Comparison of ENCODE assay signal across 18 cellular contexts in the genomic region with DNA sequence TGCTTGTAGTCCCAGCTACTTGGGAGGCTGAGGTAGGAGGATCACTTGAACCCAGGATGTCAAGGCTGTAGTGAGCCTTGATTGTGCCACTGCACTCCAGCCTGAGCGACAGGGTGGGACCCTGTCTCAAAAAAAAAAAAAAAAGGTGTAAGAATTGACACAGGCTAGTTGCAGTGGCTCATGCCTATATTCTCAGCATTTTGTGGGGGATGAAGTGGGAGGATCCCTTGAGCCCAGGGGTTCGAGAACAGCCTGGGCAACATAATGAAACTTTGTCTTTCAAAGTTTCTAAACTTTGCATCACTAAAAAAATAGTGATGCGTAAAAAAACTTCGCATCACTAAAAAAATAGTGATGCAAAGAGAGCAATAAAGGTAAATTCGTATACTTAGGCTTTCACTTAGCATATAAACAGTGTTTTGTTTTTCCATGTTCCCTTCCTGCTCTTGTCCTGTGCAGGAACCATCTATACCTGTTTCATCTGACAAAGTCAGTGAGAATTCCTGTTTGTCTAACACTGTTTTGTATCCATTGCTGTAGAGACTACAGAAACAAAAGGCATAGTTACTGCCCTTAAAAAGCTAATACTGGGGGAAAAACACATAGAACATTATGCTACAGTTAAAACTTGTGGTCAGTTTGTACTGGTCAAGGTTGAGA. TPM values are rescaled to one million over a fixed set of nuclear protein-coding genes. Genes with fewer than 3 reads are reported as not detected.
A peak's percentile ranks its signal among the peaks of the same experiment; 100 is the strongest.
DNase-seq lines count a peak whose midpoint lies in the region; ATAC-seq and TF ChIP-seq lines count a peak whose summit lies in the region.
"Had no signal": no experiment of that assay in that cellular context is flagged by ENCODE, and none has a peak within 500 bp of the region (broad histone marks: within the 10 kb centered on the region; RNA-seq: fewer than 3 reads in every experiment).

No MANE protein-coding gene starts in this region.

- no peak for DNase-seq in CD4-positive, alpha-beta T cell
- DNase-seq in breast epithelium (ENCODE audit: low spot score in 2 of 2) (no peak), mesothelial cell of epicardium (ENCODE audit: low spot score in 2 of 2, unreplicated experiment in 2 of 2) (no peak), RPMI8226 (no peak), NCI-H1105 (lab: John Stamatoyannopoulos, UW) (no peak), A673 (ENCODE audit: low spot score) (no peak)
- no peak for DNase-seq in stimulated activated naive CD8-positive, alpha-beta T cell treated with anti-CD3 and anti-CD28 coated beads, Interleukin-15, amount 100 ng/mL, for 72 hours
- DNase-seq: activated CD4-positive, alpha-beta T cell treated with anti-CD3 and anti-CD28 coated beads, Interleukin-2, amount 50 U/mL, for 4 hours; activated effector memory CD4-positive, alpha-beta T cell treated with anti-CD3 and anti-CD28 coated beads, Interleukin-2, amount 50 U/mL, for 16 hours; left ventricle myocardium inferior; NCI-H1417; retina; SHP77 treated with DMSO at 0.1 percent for 48 hours; T1000 had no signal

- POLR2A ChIA-PET in CD4-positive, alpha-beta T cell (lab: Charles Lee), result interaction anchor here (0.7 to 1.3 kb wide), 3 partner anchors 15 to 37 kb away, joined by 3 to 5 read pairs (median 3); no protein-coding TSS in a partner anchor
- POLR2A ChIA-PET in A673 (lab: Charles Lee; ENCODE audit: low non-redundant PET), result interaction anchor here (0.6 kb wide), 1 partner anchor 30 kb away, joined by 7 read pairs; no protein-coding TSS in a partner anchor

- H3K9me3 ChIP-seq in CD4-positive, alpha-beta T cell (ENCODE audit: control insufficient read depth, low read length), result no peaks in the 10 kb centered on the region
- no peaks in the 10 kb centered on the region for H3K9me3 ChIP-seq in HUES64 (ENCODE audit: insufficient read depth, low read depth, low read length)
- H3K9me3 ChIP-seq in breast epithelium, result no peaks in the 10 kb centered on the region
- no peaks in the 10 kb centered on the region for H3K9me3 ChIP-seq in A673 (ENCODE audit: low read depth, low read length, poor library complexity, severe bottlenecking)
- H3K9me3 ChIP-seq: left ventricle myocardium inferior had no signal

- H3K9ac ChIP-seq in HUES64 (ENCODE audit: low read depth, low read length), result peak overlapping the region; percentile 1; the same call in 1 of the 2 replicates
- H3K9ac ChIP-seq: KMS-11 had no signal

- H3K36me3 ChIP-seq in HUES64 (ENCODE audit: insufficient read depth, low read length) (peaks cover 4% of the 10 kb centered on the region; the same call in 1 of the 2 replicates), breast epithelium (no peaks in the 10 kb centered on the region), A673 (ENCODE audit: insufficient read depth, low read length, poor library complexity, severe bottlenecking) (peaks cover 6% of the 10 kb centered on the region)

- intact Hi-C loops in CD4-positive, alpha-beta T cell (cut with DNase I, micrococcal nuclease), result no loop called here
- intact Hi-C loops in breast epithelium (cut with DNase I; ENCODE audit: low total_unique reads), result no loop called here
- intact Hi-C loops in A673 (cut with micrococcal nuclease; ENCODE audit: unreplicated experiment), result no loop called here

- H3K4me1 ChIP-seq in HUES64 (ENCODE audit: insufficient read depth, low read length) (peaks cover 32% of the 10 kb centered on the region), breast epithelium (no peaks in the 10 kb centered on the region), A673 (ENCODE audit: insufficient read depth, low read length, poor library complexity, severe bottlenecking) (peaks cover 5% of the 10 kb centered on the region)

- ATAC-seq in CD4-positive, alpha-beta T cell (ENCODE audit: poor library complexity), result no peak
- ATAC-seq in stimulated activated naive CD8-positive, alpha-beta T cell treated with anti-CD3 and anti-CD28 coated beads, Interleukin-15, amount 100 ng/mL, for 72 hours, result no peak

- no peak for TF ChIP-seq POLR2A in breast epithelium (IDR thresholded peaks at IDR 0.05)

- CTCF ChIA-PET in CD4-positive, alpha-beta T cell (lab: Charles Lee), result interaction anchor here (4.8 kb wide), 1 partner anchor 73 kb away, joined by 15 read pairs; no protein-coding TSS in a partner anchor
- CTCF ChIA-PET in A673 (lab: Charles Lee), result interaction anchor here (0.5 kb wide), 1 partner anchor 60 kb away, joined by 13 read pairs; no protein-coding TSS in a partner anchor

- 55% methylated on average over 5 of the region's 5 CpGs for WGBS in HUES64

- no peaks in the 10 kb centered on the region for H3K9me3 Mint-ChIP-seq in CD4-positive, alpha-beta T cell
- no peaks in the 10 kb centered on the region for H3K9me3 Mint-ChIP-seq in mesothelial cell of epicardium
- H3K9me3 Mint-ChIP-seq in stimulated activated naive CD8-positive, alpha-beta T cell treated with anti-CD3 and anti-CD28 coated beads, Interleukin-15, amount 100 ng/mL, for 72 hours, result no peaks in the 10 kb centered on the region

- H3K4me3 ChIP-seq in HUES64 (ENCODE audit: low read length), result peak overlapping the region; percentile 8; the same call in 1 of the 2 replicates
- no peak overlapping the region for H3K4me3 ChIP-seq in breast epithelium
- H3K4me3 ChIP-seq in A673 (ENCODE audit: low read depth, low read length, poor library complexity, severe bottlenecking), result no peak overlapping the region
- H3K4me3 ChIP-seq: coronary artery, hepatocyte, left ventricle myocardium inferior had no signal

- no peak overlapping the region for H3K4me3 Mint-ChIP-seq in CD4-positive, alpha-beta T cell
- no peak overlapping the region for H3K4me3 Mint-ChIP-seq in mesothelial cell of epicardium
- no peak overlapping the region for H3K4me3 Mint-ChIP-seq in stimulated activated naive CD8-positive, alpha-beta T cell treated with anti-CD3 and anti-CD28 coated beads, Interleukin-15, amount 100 ng/mL, for 72 hours

- H3K27me3 Mint-ChIP-seq in CD4-positive, alpha-beta T cell, result no peaks in the 10 kb centered on the region
- H3K27me3 Mint-ChIP-seq in mesothelial cell of epicardium (ENCODE audit: low read depth), result no peaks in the 10 kb centered on the region
- H3K27me3 Mint-ChIP-seq in stimulated activated naive CD8-positive, alpha-beta T cell treated with anti-CD3 and anti-CD28 coated beads, Interleukin-15, amount 100 ng/mL, for 72 hours, result no peaks in the 10 kb centered on the region

- no peak for TF ChIP-seq CTCF in CD4-positive, alpha-beta T cell (IDR thresholded peaks at IDR 0.05)
- no peak for TF ChIP-seq CTCF in breast epithelium (IDR thresholded peaks at IDR 0.05)
- no peak for TF ChIP-seq CTCF in mesothelial cell of epicardium (IDR thresholded peaks at IDR 0.05; ENCODE audit: unreplicated experiment)
- TF ChIP-seq CTCF in A673 (conservative IDR thresholded peaks at IDR 0.05; ENCODE audit: low read depth, low read length), result no peak

- no peak overlapping the region for H3K27ac ChIP-seq in CD4-positive, alpha-beta T cell (ENCODE audit: low read depth, low read length)
- H3K27ac ChIP-seq in HUES64 (ENCODE audit: low read depth, low read length), result peak overlapping the region; percentile 94; the same call in 1 of the 2 replicates
- H3K27ac ChIP-seq in breast epithelium, result peak overlapping the region; percentile 8 to 58
- H3K27ac ChIP-seq in A673 (ENCODE audit: low read depth, low read length, poor library complexity, severe bottlenecking), result no peak overlapping the region
- H3K27ac ChIP-seq: KMS-11, left ventricle myocardium inferior had no signal

- BruUV-seq in A673 (replicated peaks; lab: Mats Ljungman, UMichigan), result no TSS peak

- peaks cover 42% of the 10 kb centered on the region for H3K36me3 Mint-ChIP-seq in CD4-positive, alpha-beta T cell (ENCODE audit: low read depth)
- peaks cover 3% of the 10 kb centered on the region for H3K36me3 Mint-ChIP-seq in mesothelial cell of epicardium

- H3K4me1 Mint-ChIP-seq in CD4-positive, alpha-beta T cell (ENCODE audit: low read depth), result peaks cover 52% of the 10 kb centered on the region
- peaks cover 19% of the 10 kb centered on the region for H3K4me1 Mint-ChIP-seq in mesothelial cell of epicardium
- H3K4me1 Mint-ChIP-seq in stimulated activated naive CD8-positive, alpha-beta T cell treated with anti-CD3 and anti-CD28 coated beads, Interleukin-15, amount 100 ng/mL, for 72 hours, result peaks cover 28% of the 10 kb centered on the region

- H3K27me3 ChIP-seq in CD4-positive, alpha-beta T cell (ENCODE audit: control insufficient read depth, insufficient read depth, low read length), result no peaks in the 10 kb centered on the region
- H3K27me3 ChIP-seq in HUES64 (ENCODE audit: insufficient read depth, low read length) (no peaks in the 10 kb centered on the region), breast epithelium (no peaks in the 10 kb centered on the region), A673 (replicated peaks; ENCODE audit: insufficient read depth, low read depth, low read length, poor library complexity) (no peaks in the 10 kb centered on the region)
- H3K27me3 ChIP-seq: hepatocyte had no signal

- H3K27ac Mint-ChIP-seq in CD4-positive, alpha-beta T cell, result peak overlapping the region; percentile 18
- H3K27ac Mint-ChIP-seq in mesothelial cell of epicardium, result peak overlapping the region; percentile 44
- no peak overlapping the region for H3K27ac Mint-ChIP-seq in stimulated activated naive CD8-positive, alpha-beta T cell treated with anti-CD3 and anti-CD28 coated beads, Interleukin-15, amount 100 ng/mL, for 72 hours

RNA-seq across cellular contexts. Expression of gene CTCF, which starts 32.1 kb away (rescaled TPM):
- 10 to 100 TPM; 43.8 to 46.4 TPM for total RNA-seq in CD4-positive, alpha-beta T cell
- polyA plus RNA-seq in HUES64 (2013, experiment 1 of 2), result 58.9 TPM
- 56.5 TPM for polyA plus RNA-seq in HUES64 (2013, experiment 2 of 2)
- total RNA-seq in breast epithelium, result 10 to 100 TPM; 27.8 to 51.7 (median 38.0) TPM
- 58.0 to 61.4 TPM (median 60.5 TPM) in 3 replicates for total RNA-seq in mesothelial cell of epicardium
- total RNA-seq in A673 (2021), result 68.6 and 74.7 TPM in 2 replicates

RNA-seq across cellular contexts. Expression of gene CARMIL2, which starts 50.6 kb away (rescaled TPM):
- 100 to 1,000 TPM; 147 to 148 TPM for total RNA-seq in CD4-positive, alpha-beta T cell
- 12.9 TPM for polyA plus RNA-seq in HUES64 (2013, experiment 1 of 2)
- 13.6 TPM for polyA plus RNA-seq in HUES64 (2013, experiment 2 of 2)
- total RNA-seq in breast epithelium (1 to 10 TPM in 2 of 3 donors, under 1 TPM in 1; 0.96 to 2.3 (median 1.6) TPM), mesothelial cell of epicardium (6.7 to 10.2 TPM (median 8.0 TPM) in 3 replicates), A673 (2021) (4.4 and 9.5 TPM in 2 replicates)

Comparison
In these comparisons a context has a peak if more than half of its experiments do, and no peak if none do; other contexts are left out.
1. H3K27ac ChIP-seq: peak in HUES64 (single experiment) and breast epithelium (2 of 2); none in CD4-positive, alpha-beta T cell (single experiment) and A673 (single experiment).
2. H3K27ac Mint-ChIP-seq: peak in CD4-positive, alpha-beta T cell (single experiment) and mesothelial cell of epicardium (single experiment); none in stimulated activated naive CD8-positive, alpha-beta T cell treated with anti-CD3 and anti-CD28 coated beads, Interleukin-15, amount 100 ng/mL, for 72 hours (0 of 2).
3. RNA of gene CARMIL2, which starts 50.6 kb away (total RNA-seq): 147 to 148 TPM in CD4-positive, alpha-beta T cell; 4.4 to 9.5 TPM in A673, 6.7 to 10.2 TPM in mesothelial cell of epicardium and 0.96 to 2.3 TPM in breast epithelium; every median in the first group is over 10 times any median in the second.